In genomic region chr6:111583221-111583620, GRCh38 we compare ENCODE assay signal across 14 cellular contexts. TPM values are rescaled to one million over a fixed set of nuclear protein-coding genes. Genes with fewer than 3 reads are reported as not detected.
DNase-seq lines count a peak whose midpoint lies in the region; ATAC-seq and TF ChIP-seq lines count a peak whose summit lies in the region.
"Had no signal": no experiment of that assay in that cellular context is flagged by ENCODE, and none has a peak within 500 bp of the region (broad histone marks: within the 10 kb centered on the region; RNA-seq: fewer than 3 reads in every experiment).

No MANE protein-coding gene starts in this region.

- dilution Hi-C loops in mammary epithelial cell (cut with HindIII; ENCODE audit: low sequenced_read_pairs): no loop called here

- TF ChIP-seq CTCF in MCF 10A (IDR thresholded peaks at IDR 0.05; ENCODE audit: unreplicated experiment) (no peak), mammary epithelial cell (conservative IDR thresholded peaks at IDR 0.05 in 1 of 2, IDR thresholded peaks at IDR 0.05 in 1 of 2; ENCODE audit: extremely low read depth in 1 of 2, insufficient read depth in 1 of 2, low read depth in 1 of 2, low read length in 2 of 2) (no peak), Panc1 (IDR thresholded peaks at IDR 0.05) (no peak), testis (IDR thresholded peaks at IDR 0.05) (no peak), psoas muscle (IDR thresholded peaks at IDR 0.05) (no peak)

- BruUV-seq in MCF 10A (replicated peaks; lab: Mats Ljungman, UMichigan): no TSS peak
- no TSS peak for BruUV-seq in mammary epithelial cell (replicated peaks; lab: Mats Ljungman, UMichigan)
- no TSS peak for BruUV-seq in Panc1 (replicated peaks; lab: Mats Ljungman, UMichigan)

- peak overlapping the region; percentile 70 for H3K27ac Mint-ChIP-seq in MCF 10A (ENCODE audit: low read depth, unreplicated experiment)

- CTCF ChIA-PET in MCF 10A (lab: Yijun Ruan, JAX) (interaction anchor here (0.8 to 1.2 kb wide), 2 partner anchors 10 to 519 kb away, joined by 3 to 4 read pairs; no protein-coding TSS in a partner anchor), mammary epithelial cell (lab: Charles Lee; ENCODE audit: low non-redundant PET) (no interaction called here), Panc1 (lab: Charles Lee) (no interaction called here)

- ATAC-seq in Panc1 (no peak), psoas muscle (no peak), sciatic nerve (no peak)
- ATAC-seq: GM12878, HCT116 had no signal

- H3K36me3 Mint-ChIP-seq in MCF 10A (ENCODE audit: insufficient read depth, unreplicated experiment): peaks cover 40% of the 10 kb centered on the region

- H3K27ac ChIP-seq in mammary epithelial cell (ENCODE audit: insufficient read depth, low read depth, low read length) (no peak overlapping the region), Panc1 (ENCODE audit: low read length) (peak overlapping the region; percentile 36), testis (no peak overlapping the region), psoas muscle (no peak overlapping the region)
- H3K27ac ChIP-seq: HL-60 had no signal

- peaks cover 49% of the 10 kb centered on the region for H3K4me1 Mint-ChIP-seq in MCF 10A (ENCODE audit: insufficient read depth, unreplicated experiment)

- 97% methylated on average over 3 of the region's 3 CpGs for WGBS in mammary epithelial cell (ENCODE audit: low coverage, missing lambda C conversion rate)
- 88 to 98% methylated on average over 3 of the region's 3 CpGs for WGBS in testis, 2 donors
- WGBS in psoas muscle, 3 donors: 96 to 97% (median 96%) methylated on average over 3 of the region's 3 CpGs

- H3K9me3 Mint-ChIP-seq in MCF 10A (ENCODE audit: unreplicated experiment): no peaks in the 10 kb centered on the region
- H3K9me3 Mint-ChIP-seq: CD4-positive, CD25-positive, alpha-beta regulatory T cell had no signal

- H3K36me3 ChIP-seq in mammary epithelial cell (ENCODE audit: insufficient read depth, low read length) (peaks cover 38% of the 10 kb centered on the region), Panc1 (ENCODE audit: control insufficient read depth, insufficient read depth, low read length) (no peaks in the 10 kb centered on the region; the same call in 1 of the 2 replicates), testis (ENCODE audit: low read depth, missing control alignments) (no peaks in the 10 kb centered on the region), psoas muscle (ENCODE audit: insufficient read depth in 1 of 2, low read depth in 1 of 2) (peaks cover 4 to 16% of the 10 kb centered on the region in 2 donors)

- no peaks in the 10 kb centered on the region for H3K27me3 Mint-ChIP-seq in MCF 10A (ENCODE audit: insufficient read depth, unreplicated experiment)
- H3K27me3 Mint-ChIP-seq: CD4-positive, CD25-positive, alpha-beta regulatory T cell had no signal

- POLR2A ChIA-PET in MCF 10A (lab: Yijun Ruan, JAX) (interaction anchor here (0.9 to 12.6 kb wide), 3 partner anchors 9 to 28 kb away, joined by 4 to 291 read pairs (median 72); partner anchors contain the start of gene TRAF3IP2), Panc1 (lab: Charles Lee) (no interaction called here)

- H4K20me1 ChIP-seq in mammary epithelial cell (ENCODE audit: insufficient read depth, low read length): no peaks in the 10 kb centered on the region

- H3K27me3 ChIP-seq in mammary epithelial cell (ENCODE audit: insufficient read depth, low read length): no peaks in the 10 kb centered on the region
- H3K27me3 ChIP-seq in Panc1 (ENCODE audit: control insufficient read depth, insufficient read depth, low read length): no peaks in the 10 kb centered on the region
- H3K27me3 ChIP-seq in testis: no peaks in the 10 kb centered on the region
- no peaks in the 10 kb centered on the region for H3K27me3 ChIP-seq in psoas muscle (ENCODE audit: insufficient read depth in 3 of 3, low read length in 2 of 3)

- intact Hi-C loops in MCF 10A (cut with micrococcal nuclease) (no loop called here), mammary epithelial cell (cut with micrococcal nuclease) (no loop called here), Panc1 (cut with micrococcal nuclease; ENCODE audit: unreplicated experiment) (no loop called here), testis (cut with DNase I; ENCODE audit: low total_unique reads) (no loop called here), psoas muscle (cut with DNase I) (no loop called here), sciatic nerve (cut with DNase I) (no loop called here)

- in situ Hi-C loops in mammary epithelial cell (cut with MboI; ENCODE audit: low sequenced_read_pairs in 2 of 2) (no loop called here), Panc1 (cut with HindIII; ENCODE audit: low pct_unique_long_range_greater_than_20kb, low sequenced_read_pairs) (no loop called here)

- H2AFZ ChIP-seq in mammary epithelial cell (ENCODE audit: low read depth, low read length): no peak overlapping the region
- H2AFZ ChIP-seq: GM23248 had no signal

- H3K4me2 ChIP-seq in mammary epithelial cell (ENCODE audit: insufficient read depth, low read depth, low read length): no peak overlapping the region

- H3K4me1 ChIP-seq in mammary epithelial cell (ENCODE audit: insufficient read depth, low read length) (peaks cover 30% of the 10 kb centered on the region), Panc1 (ENCODE audit: control insufficient read depth, insufficient read depth, low read length) (peaks cover 39% of the 10 kb centered on the region), testis (peaks cover 4% of the 10 kb centered on the region), psoas muscle (peaks cover 42% of the 10 kb centered on the region)

- H3K79me2 ChIP-seq in mammary epithelial cell (ENCODE audit: insufficient read depth, low read length): peaks cover 86% of the 10 kb centered on the region

- DNase-seq in MCF 10A (ENCODE audit: unreplicated experiment) (no peak), mammary epithelial cell (no peak), Panc1 (ENCODE audit: low read depth, low spot score) (no peak), testis (no peak), psoas muscle (no peak), AG20443 (ENCODE audit: low spot score) (no peak), sciatic nerve (ENCODE audit: low spot score) (no peak)
- peak; percentile 2 for DNase-seq in stimulated activated CD8-positive, alpha-beta memory T cell treated with anti-CD3 and anti-CD28 coated beads, Interleukin-4, amount 100 ng/mL, for 48 hours
- DNase-seq: CD4-positive, CD25-positive, alpha-beta regulatory T cell; DMS 273 treated with DMSO at 0.1 percent for 48 hours; GM23248 had no signal

- H3K4me3 ChIP-seq in mammary epithelial cell (replicated peaks in 1 of 3; ENCODE audit: insufficient read depth in 1 of 3, low read depth in 2 of 3, low read length in 3 of 3) (no peak overlapping the region), Panc1 (ENCODE audit: low read depth in 2 of 2, low read length in 2 of 2) (no peak overlapping the region), testis (no peak overlapping the region), psoas muscle (no peak overlapping the region)
- H3K4me3 ChIP-seq: GM12878, GM23248 had no signal

- no peak overlapping the region for H3K9ac ChIP-seq in mammary epithelial cell (ENCODE audit: insufficient read depth, low read length)
- H3K9ac ChIP-seq: GM23248 had no signal

- no peaks in the 10 kb centered on the region for H3K9me3 ChIP-seq in mammary epithelial cell (replicated peaks; ENCODE audit: insufficient read depth, low read length)
- H3K9me3 ChIP-seq in Panc1 (ENCODE audit: control insufficient read depth, insufficient read depth, low read depth, low read length): no peaks in the 10 kb centered on the region
- no peaks in the 10 kb centered on the region for H3K9me3 ChIP-seq in testis
- no peaks in the 10 kb centered on the region for H3K9me3 ChIP-seq in psoas muscle

- H3K4me3 Mint-ChIP-seq in MCF 10A (ENCODE audit: unreplicated experiment): no peak overlapping the region
- H3K4me3 Mint-ChIP-seq: CD4-positive, CD25-positive, alpha-beta regulatory T cell had no signal

- no peak for TF ChIP-seq POLR2A in testis (IDR thresholded peaks at IDR 0.05)

RNA-seq across cellular contexts. Expression of gene TRAF3IP2, which starts 22.5 kb away (rescaled TPM):
- 56.8 and 57.9 TPM in 2 replicates for total RNA-seq in MCF 10A (2022)
- 10 to 100 TPM; 65.8 to 82.2 TPM for total RNA-seq in mammary epithelial cell
- polyA plus RNA-seq in mammary epithelial cell: 63.3 TPM
- 40.0 TPM for polyA minus RNA-seq in mammary epithelial cell
- 43.3 TPM for total RNA-seq in Panc1 (2021; ENCODE audit: unreplicated experiment)
- 27.5 TPM for polyA plus RNA-seq in Panc1 (2012; ENCODE audit: insufficient read length)
- total RNA-seq in testis: 1 to 10 TPM; 8.5 to 9.4 TPM
- 9.5 TPM for polyA plus RNA-seq in testis (ENCODE audit: insufficient read depth, low read depth, low replicate concordance)
- 10 to 100 TPM; 17.1 to 49.3 (median 19.5) TPM for total RNA-seq in psoas muscle
- polyA plus RNA-seq in psoas muscle: 10 to 100 TPM in 2 of 3 donors, 1 to 10 TPM in 1; 7.9 to 46.5 (median 11.6) TPM
- 11.6 TPM for total RNA-seq in sciatic nerve
